22 cellular contexts compared by ENCODE assay signal in the genomic region with DNA sequence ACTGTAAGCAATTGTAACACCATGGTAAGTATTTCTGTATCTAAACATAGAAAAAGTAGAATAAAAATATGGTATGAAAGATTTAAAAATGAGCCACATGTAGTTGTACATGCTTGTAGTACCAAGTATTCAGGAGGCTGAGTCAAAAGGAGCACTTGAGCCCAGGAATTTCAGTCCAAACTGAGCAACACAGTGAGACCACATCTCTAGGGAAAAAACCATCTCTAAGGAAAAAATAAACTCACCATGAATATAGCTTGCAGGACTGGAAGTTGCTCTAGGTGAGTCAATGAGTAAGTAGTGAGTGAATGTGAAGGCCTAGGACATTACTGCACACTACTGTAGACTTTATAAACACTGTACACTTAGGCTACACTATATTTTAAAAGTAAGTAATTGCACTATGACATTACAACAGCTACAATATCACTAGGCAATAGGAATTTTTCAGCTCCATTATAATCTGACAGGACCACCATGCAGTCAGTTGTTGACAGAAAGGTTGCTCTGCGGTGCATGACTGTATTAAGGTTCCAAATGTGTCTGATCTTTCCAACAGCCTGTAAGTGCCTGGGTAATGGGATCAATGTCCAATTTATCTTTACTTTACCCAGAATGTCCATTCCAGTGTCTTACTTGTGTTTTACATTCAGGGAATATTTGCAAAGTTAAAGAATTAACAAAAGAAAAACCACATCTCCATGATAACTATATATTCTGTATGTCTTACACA.
"Had no signal": no experiment of that assay in that cellular context is flagged by ENCODE, and none has a peak within 500 bp of the region (broad histone marks: within the 10 kb centered on the region; RNA-seq: fewer than 3 reads in every experiment).

No MANE protein-coding gene starts in this region.

- H3K36me3 ChIP-seq: neutrophil, ovary, prostate gland, right atrium auricular region, stomach, transverse colon had no signal

- ATAC-seq: natural killer cell treated with Interleukin-12 subunit alpha and Interleukin-12 subunit beta and Interleukin-15 and Interleukin-18, amount 100 ng/mL, for 72 hours; T-helper 17 cell had no signal

- H3K27ac Mint-ChIP-seq: activated CD4-positive, alpha-beta memory T cell treated with anti-CD3 and anti-CD28 coated beads, Interleukin-2, amount 10 ng/mL, durations not matched to agents 7 days and 5 days; activated CD4-positive, alpha-beta T cell treated with anti-CD3 and anti-CD28 coated beads, Interleukin-2, amount 10 ng/mL, durations not matched to agents 24 days and 14 days; activated T-cell treated with anti-CD3 and anti-CD28 coated beads, Interleukin-2, amount 50 U/mL, for 72 hours; brain; natural killer cell treated with Interleukin-12 subunit alpha and Interleukin-12 subunit beta and Interleukin-15 and Interleukin-18, amount 100 ng/mL, for 72 hours; T-helper 17 cell had no signal

- H3K27ac ChIP-seq: neutrophil, ovary, prostate gland, right atrium auricular region, stomach, transverse colon had no signal

- DNase-seq: activated CD4-positive, alpha-beta memory T cell treated with anti-CD3 and anti-CD28 coated beads, Interleukin-2, amount 10 ng/mL, durations not matched to agents 7 days and 5 days; activated CD4-positive, alpha-beta T cell treated with anti-CD3 and anti-CD28 coated beads, Interleukin-2, amount 10 ng/mL, durations not matched to agents 24 days and 14 days; activated CD4-positive, CD25-positive, alpha-beta regulatory T cell; activated effector memory CD4-positive, alpha-beta T cell treated with anti-CD3 and anti-CD28 coated beads, Interleukin-2, amount 50 U/mL, for 16 hours; activated naive CD4-positive, alpha-beta T cell treated with anti-CD3 and anti-CD28 coated beads, Interleukin-2, amount 50 U/mL, for 16 hours; activated T-cell treated with anti-CD3 and anti-CD28 coated beads, Interleukin-2, amount 50 U/mL, for 72 hours; anterior cingulate cortex; central memory CD4-positive, alpha-beta T cell; dermis blood vessel endothelial cell; effector CD8-positive, alpha-beta T cell; foreskin melanocyte; kidney glomerular epithelial cell; ovary; stimulated activated CD4-positive, alpha-beta T cell treated with anti-CD3 and anti-CD28 coated beads, Interleukin-1b, Interleukin-23, amount 100 ng/mL, for 48 hours; stomach; T-helper 17 cell; transverse colon had no signal

- H3K9me3 Mint-ChIP-seq: activated CD4-positive, alpha-beta memory T cell treated with anti-CD3 and anti-CD28 coated beads, Interleukin-2, amount 10 ng/mL, durations not matched to agents 7 days and 5 days; activated T-cell treated with anti-CD3 and anti-CD28 coated beads, Interleukin-2, amount 50 U/mL, for 72 hours; brain; natural killer cell treated with Interleukin-12 subunit alpha and Interleukin-12 subunit beta and Interleukin-15 and Interleukin-18, amount 100 ng/mL, for 72 hours had no signal

- H3K4me3 Mint-ChIP-seq: activated CD4-positive, alpha-beta memory T cell treated with anti-CD3 and anti-CD28 coated beads, Interleukin-2, amount 10 ng/mL, durations not matched to agents 7 days and 5 days; activated CD4-positive, alpha-beta T cell treated with anti-CD3 and anti-CD28 coated beads, Interleukin-2, amount 10 ng/mL, durations not matched to agents 24 days and 14 days; activated T-cell treated with anti-CD3 and anti-CD28 coated beads, Interleukin-2, amount 50 U/mL, for 72 hours; brain; natural killer cell treated with Interleukin-12 subunit alpha and Interleukin-12 subunit beta and Interleukin-15 and Interleukin-18, amount 100 ng/mL, for 72 hours; T-helper 17 cell had no signal

- H3K4me1 Mint-ChIP-seq: activated CD4-positive, alpha-beta memory T cell treated with anti-CD3 and anti-CD28 coated beads, Interleukin-2, amount 10 ng/mL, durations not matched to agents 7 days and 5 days; activated CD4-positive, alpha-beta T cell treated with anti-CD3 and anti-CD28 coated beads, Interleukin-2, amount 10 ng/mL, durations not matched to agents 24 days and 14 days; brain; T-helper 17 cell had no signal

- H3K27me3 ChIP-seq: neutrophil, ovary, right atrium auricular region, stomach, transverse colon had no signal

- H3K27me3 Mint-ChIP-seq: activated CD4-positive, alpha-beta memory T cell treated with anti-CD3 and anti-CD28 coated beads, Interleukin-2, amount 10 ng/mL, durations not matched to agents 7 days and 5 days; activated CD4-positive, alpha-beta T cell treated with anti-CD3 and anti-CD28 coated beads, Interleukin-2, amount 10 ng/mL, durations not matched to agents 24 days and 14 days; natural killer cell treated with Interleukin-12 subunit alpha and Interleukin-12 subunit beta and Interleukin-15 and Interleukin-18, amount 100 ng/mL, for 72 hours; T-helper 17 cell had no signal

- H3K4me1 ChIP-seq: prostate gland, right atrium auricular region, stomach, transverse colon had no signal

- H3K9me3 ChIP-seq: neutrophil, ovary, prostate gland, right atrium auricular region, stomach, transverse colon had no signal

- H3K4me3 ChIP-seq: ovary, prostate gland, right atrium auricular region, stomach, transverse colon had no signal
